8 cellular contexts compared by ENCODE assay signal in genomic region chr6:108260809-108261569, GRCh38. TPM values are rescaled to one million over a fixed set of nuclear protein-coding genes. Genes with fewer than 3 reads are reported as not detected.
DNase-seq lines count a peak whose midpoint lies in the region; ATAC-seq, FAIRE-seq and TF ChIP-seq lines count a peak whose summit lies in the region.

Gene SNX3, minus strand, starts transcription at chr6:108261040. Its CDS starts 119 bp downstream, at chr6:108260921.

- intact Hi-C loops in T-helper 2 cell treated with Interferon-gamma antibody and Interleukin-4, amounts not matched to agents 100 ng/mL and 5 ng/mL, for 36 hours (cut with micrococcal nuclease) = loop anchor here (1.0 to 10.0 kb wide), 6 partner anchors 34 to 436 kb away; partner anchors contain the start of genes AFG1L, OSTM1, SCML4 and SEC63
- intact Hi-C loops in left ventricle myocardium superior (cut with micrococcal nuclease) (no loop called here), psoas muscle (cut with DNase I) (loop anchor here (2.0 kb wide), 1 partner anchor 34 kb away; the partner anchor contains the start of gene AFG1L (in 2 of the 2))

- peak within 1 kb of the TSS; percentile 97 for H3K27ac ChIP-seq in psoas muscle

- H3K9me3 ChIP-seq in psoas muscle = no peaks in the 10 kb centered on the region

- DNase-seq in NCI-H1694 treated with DMSO at 0.1 percent for 48 hours (lab: John Stamatoyannopoulos, UW) = peak; percentile 92
- peak; percentile 68 to 96 (median 91) for DNase-seq in anterior cingulate cortex (lab: John Stamatoyannopoulos, UW)
- DNase-seq in left ventricle myocardium superior = peak; percentile 96
- DNase-seq in psoas muscle = peak; percentile 97 to 98
- DNase-seq in urothelium cell line (ENCODE audit: low spot score) = peak; percentile 91

- WGBS in psoas muscle, 3 donors = 0 to 1% (median 0%) methylated on average over 64 to 83 of the region's 83 CpGs

- FAIRE-seq in urothelium cell line (lab: Jason Lieb, UNC) = no peak

- peak within 1 kb of the TSS; percentile 97 for H3K4me3 ChIP-seq in psoas muscle

- no peaks in the 10 kb centered on the region for H3K27me3 ChIP-seq in psoas muscle (ENCODE audit: insufficient read depth in 3 of 3, low read length in 2 of 3)

- H3K36me3 ChIP-seq in psoas muscle (ENCODE audit: insufficient read depth in 1 of 2, low read depth in 1 of 2) = no peaks in the 10 kb centered on the region

- peaks cover 12% of the 10 kb centered on the region for H3K4me1 ChIP-seq in psoas muscle

- TF ChIP-seq CTCF in psoas muscle (IDR thresholded peaks at IDR 0.05) = peak; percentile 16

- peak; percentile 87 for ATAC-seq in GM18498 (IDR thresholded peaks at IDR 0.05; ENCODE audit: unreplicated experiment)
- ATAC-seq in HG02885 (IDR thresholded peaks at IDR 0.05; ENCODE audit: poor library complexity, unreplicated experiment) = peak; percentile 87
- peak; percentile 97 for ATAC-seq in left ventricle myocardium superior
- peak; percentile 96 to 98 (median 97) for ATAC-seq in psoas muscle

RNA-seq across cellular contexts. Expression of gene SNX3, which starts in this region (rescaled TPM):
- total RNA-seq in T-helper 2 cell treated with Interferon-gamma antibody and Interleukin-4, amounts not matched to agents 100 ng/mL and 5 ng/mL, for 36 hours = 79.5 and 80.2 TPM in 2 replicates
- total RNA-seq in left ventricle myocardium superior (268 TPM), psoas muscle (100 to 1,000 TPM; 165 to 204 (median 171) TPM)
- 100 to 1,000 TPM; 231 to 348 (median 237) TPM for polyA plus RNA-seq in psoas muscle

Comparison
In these comparisons a context has a peak if more than half of its experiments do, and no peak if none do; other contexts are left out.
1. Peak in every context shown above with its lines: DNase-seq, ATAC-seq, H3K4me3 ChIP-seq and H3K27ac ChIP-seq.